Comparison of ENCODE assay signal across 14 cellular contexts in the genomic region with DNA sequence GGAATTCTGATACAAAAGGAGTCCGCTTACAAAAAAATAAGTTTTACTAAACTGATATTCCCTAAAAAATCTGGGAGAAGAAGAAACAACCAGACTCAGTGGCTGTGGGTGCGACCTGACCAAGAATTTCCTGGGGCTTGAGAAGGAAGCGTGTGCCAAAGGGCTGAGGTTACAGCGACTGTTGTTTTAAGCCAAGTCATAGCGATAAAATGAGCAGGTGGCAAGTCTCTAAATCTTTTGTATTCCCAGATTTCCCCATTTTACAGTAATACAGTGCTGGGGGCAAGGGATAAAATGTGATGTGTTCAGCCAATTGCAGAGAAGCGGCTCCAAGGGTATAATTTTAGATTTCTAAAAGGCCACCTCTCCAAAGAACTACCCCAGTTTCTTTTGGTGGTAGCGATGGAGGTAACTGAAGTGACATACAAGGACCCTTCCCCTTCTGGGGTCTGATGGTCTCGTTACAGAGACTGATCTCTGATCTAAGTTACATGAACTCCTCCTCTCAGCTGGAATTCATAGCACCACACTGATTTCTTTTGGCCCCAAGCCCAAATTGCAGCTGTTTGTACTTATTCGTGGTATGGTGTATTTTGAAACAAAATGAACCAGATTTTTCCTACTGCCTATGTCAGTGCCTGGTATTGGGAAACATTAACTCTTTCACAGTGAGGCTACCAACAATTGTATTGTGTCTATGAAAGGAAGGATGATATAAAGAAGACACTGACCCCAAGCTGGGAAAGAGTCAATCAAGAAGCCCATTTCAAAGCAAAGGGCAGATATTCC. TPM values are rescaled to one million over a fixed set of nuclear protein-coding genes. Genes with fewer than 3 reads are reported as not detected.
DNase-seq lines count a peak whose midpoint lies in the region; ATAC-seq and TF ChIP-seq lines count a peak whose summit lies in the region.
"Had no signal": no experiment of that assay in that cellular context is flagged by ENCODE, and none has a peak within 500 bp of the region (broad histone marks: within the 10 kb centered on the region; RNA-seq: fewer than 3 reads in every experiment).

No MANE protein-coding gene starts in this region.

- TF ChIP-seq CTCF in AG04450 (IDR thresholded peaks at IDR 0.05; ENCODE audit: low read depth, low read length), result no peak
- TF ChIP-seq CTCF in fibroblast of pulmonary artery (IDR thresholded peaks at IDR 0.05; ENCODE audit: low read length, missing control alignments), result no peak
- no peak for TF ChIP-seq CTCF in sigmoid colon (IDR thresholded peaks at IDR 0.05)

- ATAC-seq in stimulated activated naive CD8-positive, alpha-beta T cell treated with anti-CD3 and anti-CD28 coated beads, Interleukin-15, amount 100 ng/mL, for 72 hours, result no peak

- intact Hi-C loops in sigmoid colon (cut with DNase I), result no loop called here

- peaks cover 0 to 7% of the 10 kb centered on the region in 2 donors for H3K9me3 Mint-ChIP-seq in stimulated activated naive CD8-positive, alpha-beta T cell treated with anti-CD3 and anti-CD28 coated beads, Interleukin-15, amount 100 ng/mL, for 72 hours

- no peak overlapping the region for H3K27ac Mint-ChIP-seq in stimulated activated naive CD8-positive, alpha-beta T cell treated with anti-CD3 and anti-CD28 coated beads, Interleukin-15, amount 100 ng/mL, for 72 hours

- H3K36me3 ChIP-seq in sigmoid colon, result no peaks in the 10 kb centered on the region
- H3K36me3 ChIP-seq: brain microvascular endothelial cell had no signal

- CTCF ChIA-PET in AG04450 (lab: Charles Lee), result no interaction called here

- H3K9me3 ChIP-seq in AG04450 (ENCODE audit: control insufficient read depth, insufficient read depth, low read length) (no peaks in the 10 kb centered on the region), sigmoid colon (no peaks in the 10 kb centered on the region)

- H3K4me3 Mint-ChIP-seq in stimulated activated naive CD8-positive, alpha-beta T cell treated with anti-CD3 and anti-CD28 coated beads, Interleukin-15, amount 100 ng/mL, for 72 hours, result no peak overlapping the region

- H3K27ac ChIP-seq in AG04450 (ENCODE audit: low read depth, low read length) (peak overlapping the region; percentile 59), sigmoid colon (peak overlapping the region; percentile 7 to 38 (median 34))
- H3K27ac ChIP-seq: brain microvascular endothelial cell, C4-2B had no signal

- no peak for TF ChIP-seq EP300 in sigmoid colon (IDR thresholded peaks at IDR 0.05)

- H3K4me3 ChIP-seq in AG04450 (ENCODE audit: low read depth, low read length), result no peak overlapping the region
- no peak overlapping the region for H3K4me3 ChIP-seq in fibroblast of pulmonary artery (replicated peaks; ENCODE audit: low read depth, low read length)
- no peak overlapping the region for H3K4me3 ChIP-seq in sigmoid colon
- H3K4me3 ChIP-seq: skin epidermis had no signal

- no peaks in the 10 kb centered on the region for H3K4me1 ChIP-seq in sigmoid colon

- H3K27me3 ChIP-seq in AG04450 (ENCODE audit: control insufficient read depth, insufficient read depth, low read length) (no peaks in the 10 kb centered on the region), sigmoid colon (no peaks in the 10 kb centered on the region)
- H3K27me3 ChIP-seq: brain microvascular endothelial cell had no signal

- WGBS in sigmoid colon, 2 donors, result 70 to 84% methylated on average over 9 of the region's 9 CpGs

- DNase-seq in AG04450 (ENCODE audit: low read depth, low spot score) (peak; percentile 61), RPMI7951 (ENCODE audit: low read depth) (peak; percentile 93), fibroblast of pulmonary artery (ENCODE audit: low read depth) (peak; percentile 88), sigmoid colon (peak; percentile 89), OCI-M2 (lab: John Stamatoyannopoulos, UW; ENCODE audit: unreplicated experiment) (no peak), NCI-H128 (lab: John Stamatoyannopoulos, UW; ENCODE audit: unreplicated experiment) (no peak), retina (no peak)
- DNase-seq in stimulated activated naive CD8-positive, alpha-beta T cell treated with anti-CD3 and anti-CD28 coated beads, Interleukin-15, amount 100 ng/mL, for 72 hours, result no peak
- DNase-seq: brain microvascular endothelial cell; NCI-H1092 treated with DMSO at 0.1 percent for 48 hours; NK-92 treated with Interleukin-12 subunit alpha and Interleukin-12 subunit beta, amount 100 ng/mL, for 24 hours had no signal

- H3K4me1 Mint-ChIP-seq in stimulated activated naive CD8-positive, alpha-beta T cell treated with anti-CD3 and anti-CD28 coated beads, Interleukin-15, amount 100 ng/mL, for 72 hours, result no peaks in the 10 kb centered on the region

- POLR2A ChIA-PET in AG04450 (lab: Yijun Ruan, JAX), result no interaction called here

- no peaks in the 10 kb centered on the region for H3K27me3 Mint-ChIP-seq in stimulated activated naive CD8-positive, alpha-beta T cell treated with anti-CD3 and anti-CD28 coated beads, Interleukin-15, amount 100 ng/mL, for 72 hours

- no peak for TF ChIP-seq POLR2A in sigmoid colon (IDR thresholded peaks at IDR 0.05)

RNA-seq across cellular contexts. Expression of a gene that starts 41.6 kb away (rescaled TPM):
- polyA plus RNA-seq in AG04450 (2011; rRNA removed) (559 and 581 TPM in 2 replicates), sigmoid colon (10 to 100 TPM; 11.3 to 42.0 (median 14.1) TPM)
- polyA minus RNA-seq in AG04450 (2011; rRNA and poly(A)+ RNA removed), result 1,517 and 1,634 TPM in 2 replicates
- total RNA-seq in RPMI7951 (2014; rRNA removed; shearing (Covaris generic)), result 69.0 and 74.6 TPM in 2 replicates
- 10 to 100 TPM; 30.7 to 62.4 (median 41.4) TPM for total RNA-seq in sigmoid colon
- total RNA-seq: T-helper 2 cell treated with Interferon-gamma antibody and Interleukin-4, amounts not matched to agents 100 ng/mL and 5 ng/mL, for 36 hours had no signal

Comparison
In these comparisons a context has a peak if more than half of its experiments do, and no peak if none do; other contexts are left out.
1. DNase-seq: peak in AG04450 (single experiment), RPMI7951 (single experiment), fibroblast of pulmonary artery (single experiment) and sigmoid colon (single experiment); none in OCI-M2 (single experiment), NCI-H128 (single experiment), retina (single experiment) and stimulated activated naive CD8-positive, alpha-beta T cell treated with anti-CD3 and anti-CD28 coated beads, Interleukin-15, amount 100 ng/mL, for 72 hours (0 of 2).